In genomic region chr3:182947892-182948291, GRCh38 we compare ENCODE assay signal across 11 cellular contexts. TPM values are rescaled to one million over a fixed set of nuclear protein-coding genes. Genes with fewer than 3 reads are reported as not detected.
DNase-seq lines count a peak whose midpoint lies in the region; ATAC-seq, FAIRE-seq and TF ChIP-seq lines count a peak whose summit lies in the region.
"Had no signal": no experiment of that assay in that cellular context is flagged by ENCODE, and none has a peak within 500 bp of the region (broad histone marks: within the 10 kb centered on the region; RNA-seq: fewer than 3 reads in every experiment).

No MANE protein-coding gene starts in this region.

- peak; percentile 54 for ATAC-seq in activated naive CD8-positive, alpha-beta T cell treated with anti-CD3 and anti-CD28 coated beads, Interleukin-2, amount 10 ng/mL, durations not matched to agents 7 days and 5 days (ENCODE audit: low read depth)
- ATAC-seq in K562 (peak; percentile 94), Right ventricle myocardium inferior (no peak)

- H4K20me1 ChIP-seq in MM.1S (ENCODE audit: insufficient read depth, low read length) (no peaks in the 10 kb centered on the region), K562 (replicated peaks; ENCODE audit: control insufficient read depth, insufficient read depth, low read length) (no peaks in the 10 kb centered on the region), hepatocyte (ENCODE audit: insufficient read depth, poor library complexity, severe bottlenecking) (no peaks in the 10 kb centered on the region)

- no peak overlapping the region for H3K4me3 Mint-ChIP-seq in activated naive CD8-positive, alpha-beta T cell treated with anti-CD3 and anti-CD28 coated beads, Interleukin-2, amount 10 ng/mL, durations not matched to agents 7 days and 5 days
- no peak overlapping the region for H3K4me3 Mint-ChIP-seq in activated naive CD8-positive, alpha-beta T cell treated with anti-CD3 and anti-CD28 coated beads for 36 hours

- no peaks in the 10 kb centered on the region for H3K27me3 ChIP-seq in MM.1S (replicated peaks; ENCODE audit: insufficient read depth, low read length)
- H3K27me3 ChIP-seq in K562 (ENCODE audit: control insufficient read depth in 2 of 2, insufficient read depth in 2 of 2, low read length in 2 of 2): no peaks in the 10 kb centered on the region
- H3K27me3 ChIP-seq in hepatocyte: no peaks in the 10 kb centered on the region

- no peak for TF ChIP-seq POLR2A in K562 (conservative IDR thresholded peaks at IDR 0.05)

- H3K9ac ChIP-seq in MM.1S (ENCODE audit: low read length) (no peak overlapping the region), K562 (ENCODE audit: insufficient read depth in 1 of 2, low read depth in 2 of 2, low read length in 2 of 2) (no peak overlapping the region)

- H3K27ac ChIP-seq in MM.1S (ENCODE audit: low read length): no peak overlapping the region
- peak overlapping the region; percentile 55; the same call in 2 of the 3 replicates for H3K27ac ChIP-seq in K562 (ENCODE audit: extremely low read depth, low read depth, low read length)
- H3K27ac ChIP-seq in hepatocyte: no peak overlapping the region

- no peaks in the 10 kb centered on the region for H3K79me2 ChIP-seq in MM.1S (ENCODE audit: low read length)
- no peaks in the 10 kb centered on the region for H3K79me2 ChIP-seq in K562 (ENCODE audit: control insufficient read depth, insufficient read depth, low read length)
- no peaks in the 10 kb centered on the region for H3K79me2 ChIP-seq in hepatocyte

- intact Hi-C loops in K562 (cut with micrococcal nuclease) (no loop called here), Right ventricle myocardium inferior (cut with DNase I) (no loop called here)

- in situ Hi-C loops in K562 (cut with MboI): no loop called here

- H3K27me3 Mint-ChIP-seq in activated naive CD8-positive, alpha-beta T cell treated with anti-CD3 and anti-CD28 coated beads, Interleukin-2, amount 10 ng/mL, durations not matched to agents 7 days and 5 days: no peaks in the 10 kb centered on the region
- H3K27me3 Mint-ChIP-seq in activated naive CD8-positive, alpha-beta T cell treated with anti-CD3 and anti-CD28 coated beads for 36 hours: no peaks in the 10 kb centered on the region

- H2AFZ ChIP-seq in MM.1S (ENCODE audit: low read length) (no peak overlapping the region), K562 (ENCODE audit: low read depth, low read length) (peak overlapping the region; percentile 35; the same call in 1 of the 2 replicates), hepatocyte (no peak overlapping the region)

- no peaks in the 10 kb centered on the region for H3K9me1 ChIP-seq in K562 (ENCODE audit: control insufficient read depth, insufficient read depth, low read length)

- TF ChIP-seq RAD21 in K562 (CRISPR knock-in tag; conservative IDR thresholded peaks at IDR 0.05 in 1 of 2, IDR thresholded peaks at IDR 0.05 in 1 of 2): peak in 1 of 2 experiments; percentile 34; a peak in 3 of 4 replicates

- H3K27ac Mint-ChIP-seq in activated naive CD8-positive, alpha-beta T cell treated with anti-CD3 and anti-CD28 coated beads, Interleukin-2, amount 10 ng/mL, durations not matched to agents 7 days and 5 days: no peak overlapping the region
- H3K27ac Mint-ChIP-seq in activated naive CD8-positive, alpha-beta T cell treated with anti-CD3 and anti-CD28 coated beads for 36 hours: no peak overlapping the region

- H3K36me3 Mint-ChIP-seq in activated naive CD8-positive, alpha-beta T cell treated with anti-CD3 and anti-CD28 coated beads, Interleukin-2, amount 10 ng/mL, durations not matched to agents 7 days and 5 days: peaks cover 37% of the 10 kb centered on the region
- H3K36me3 Mint-ChIP-seq in activated naive CD8-positive, alpha-beta T cell treated with anti-CD3 and anti-CD28 coated beads for 36 hours: peaks cover 20% of the 10 kb centered on the region

- no peaks in the 10 kb centered on the region for H3K9me2 ChIP-seq in MM.1S (replicated peaks; ENCODE audit: insufficient read depth, low read length)
- H3K9me2 ChIP-seq in hepatocyte (replicated peaks; ENCODE audit: insufficient read depth): no peaks in the 10 kb centered on the region

- TF ChIP-seq CTCF in MM.1S (IDR thresholded peaks at IDR 0.05; ENCODE audit: low read length) (peak; percentile 31), K562 (IDR thresholded peaks at IDR 0.05 in 2 of 3, conservative IDR thresholded peaks at IDR 0.05 in 1 of 3; ENCODE audit: insufficient read depth in 2 of 3, low read depth in 1 of 3, low read length in 3 of 3) (peak; percentile 34 to 75 (median 53); a peak in 4 of 6 replicates), hepatocyte (IDR thresholded peaks at IDR 0.05; ENCODE audit: poor library complexity) (no peak)

- TF ChIP-seq EP300 in K562 (IDR thresholded peaks at IDR 0.05; ENCODE audit: low read length): no peak

- H3K9me3 ChIP-seq in MM.1S (replicated peaks; ENCODE audit: insufficient read depth, low read length) (no peaks in the 10 kb centered on the region), K562 (replicated peaks; ENCODE audit: control insufficient read depth, insufficient read depth, low read depth, low read length) (no peaks in the 10 kb centered on the region), hepatocyte (ENCODE audit: low read depth) (no peaks in the 10 kb centered on the region)

- H3F3A ChIP-seq in MM.1S (ENCODE audit: insufficient read depth, low read length): no peaks in the 10 kb centered on the region

- no peak for DNase-seq in activated naive CD8-positive, alpha-beta T cell treated with anti-CD3 and anti-CD28 coated beads, Interleukin-2, amount 10 ng/mL, durations not matched to agents 7 days and 5 days
- DNase-seq in activated naive CD8-positive, alpha-beta T cell treated with anti-CD3 and anti-CD28 coated beads for 36 hours: no peak
- DNase-seq in MM.1S (peak; percentile 21), K562 (ENCODE audit: extremely low read depth in 1 of 4, low spot score in 3 of 4) (peak; percentile 24 to 51 (median 36)), NK-92 (lab: John Stamatoyannopoulos, UW; ENCODE audit: unreplicated experiment) (no peak), hepatocyte (ENCODE audit: low spot score) (no peak), Right ventricle myocardium inferior (ENCODE audit: missing footprints) (no peak)
- no peak for DNase-seq in activated CD4-positive, CD25-positive, alpha-beta regulatory T cell (lab: John Stamatoyannopoulos, UW)
- DNase-seq: activated T-cell treated with anti-CD3 and anti-CD28 coated beads, Interleukin-2, amount 50 U/mL, for 1 hour had no signal

- peak; percentile 58 for FAIRE-seq in K562 (lab: Jason Lieb, UNC)
- FAIRE-seq: GM19239, TTC549 had no signal

- H3K4me1 ChIP-seq in MM.1S (ENCODE audit: low read length) (no peaks in the 10 kb centered on the region), K562 (replicated peaks in 1 of 2; ENCODE audit: control insufficient read depth in 2 of 2, insufficient read depth in 2 of 2, low read length in 2 of 2) (no peaks in the 10 kb centered on the region; a peak in 2 of 5 replicates), hepatocyte (ENCODE audit: insufficient read depth) (no peaks in the 10 kb centered on the region)

- peaks cover 2% of the 10 kb centered on the region for H3K4me1 Mint-ChIP-seq in activated naive CD8-positive, alpha-beta T cell treated with anti-CD3 and anti-CD28 coated beads, Interleukin-2, amount 10 ng/mL, durations not matched to agents 7 days and 5 days
- H3K4me1 Mint-ChIP-seq in activated naive CD8-positive, alpha-beta T cell treated with anti-CD3 and anti-CD28 coated beads for 36 hours: no peaks in the 10 kb centered on the region

- H3K9me3 Mint-ChIP-seq in activated naive CD8-positive, alpha-beta T cell treated with anti-CD3 and anti-CD28 coated beads, Interleukin-2, amount 10 ng/mL, durations not matched to agents 7 days and 5 days: no peaks in the 10 kb centered on the region
- H3K9me3 Mint-ChIP-seq in activated naive CD8-positive, alpha-beta T cell treated with anti-CD3 and anti-CD28 coated beads for 36 hours: no peaks in the 10 kb centered on the region

- H3K4me2 ChIP-seq in MM.1S (ENCODE audit: low read depth, low read length): no peak overlapping the region
- no peak overlapping the region for H3K4me2 ChIP-seq in K562 (ENCODE audit: insufficient read depth, low read length)
- no peak overlapping the region for H3K4me2 ChIP-seq in hepatocyte

- CTCF ChIA-PET in K562 (lab: Yijun Ruan, JAX; ENCODE audit: low intra/inter-chr PET ratio): no interaction called here

- H3K4me3 ChIP-seq in MM.1S (ENCODE audit: low read length) (no peak overlapping the region), K562 (no peak overlapping the region), hepatocyte (no peak overlapping the region)

- POLR2A ChIA-PET in activated naive CD8-positive, alpha-beta T cell treated with anti-CD3 and anti-CD28 coated beads, Interleukin-2, amount 10 ng/mL, durations not matched to agents 7 days and 5 days (lab: Charles Lee): no interaction called here
- POLR2A ChIA-PET in K562 (lab: Yijun Ruan, JAX): interaction anchor here (0.5 to 1.3 kb wide), 3 partner anchors 12 to 102 kb away, joined by 3 read pairs; no protein-coding TSS in a partner anchor

- H3K36me3 ChIP-seq in MM.1S (replicated peaks; ENCODE audit: insufficient read depth, low read length): no peaks in the 10 kb centered on the region
- peaks cover 47% of the 10 kb centered on the region for H3K36me3 ChIP-seq in K562 (ENCODE audit: control insufficient read depth, insufficient read depth, low read length)
- no peaks in the 10 kb centered on the region for H3K36me3 ChIP-seq in hepatocyte (replicated peaks; ENCODE audit: insufficient read depth, low read depth)

- BruUV-seq in K562 (replicated peaks; lab: Mats Ljungman, UMichigan): no TSS peak

RNA-seq across cellular contexts. Expression of gene DCUN1D1, which starts 32.4 kb away (rescaled TPM):
- 10 to 100 TPM; 68.2 to 69.7 TPM for total RNA-seq in activated naive CD8-positive, alpha-beta T cell treated with anti-CD3 and anti-CD28 coated beads, Interleukin-2, amount 10 ng/mL, durations not matched to agents 7 days and 5 days
- total RNA-seq in activated naive CD8-positive, alpha-beta T cell treated with anti-CD3 and anti-CD28 coated beads for 36 hours: 10 to 100 TPM; 52.7 to 53.8 TPM
- total RNA-seq in K562 (2011; cell fraction: chromatin; rRNA removed; ENCODE audit: low replicate concordance): 8.7 and 44.1 TPM in 2 replicates
- 2.3 and 4.2 TPM in 2 replicates for total RNA-seq in K562 (2011; cell fraction: nucleolus; rRNA removed)
- total RNA-seq in K562 (2011; cell fraction: nucleoplasm; rRNA removed): 9.3 and 20.2 TPM in 2 replicates
- total RNA-seq in K562 (2014; rRNA removed) (11.4 and 24.7 TPM in 2 replicates), K562 (2014; rRNA removed; fragmentation: Illumina TruSeq; extraction: Trizol) (36.0 and 43.2 TPM in 2 replicates), K562 (2015; rRNA removed; fragmentation: Illumina TruSeq; extraction: Trizol) (25.1 and 28.2 TPM in 2 replicates), K562 (2021) (38.5 and 39.7 TPM in 2 replicates), hepatocyte (41.5 and 49.2 TPM in 2 replicates), Right ventricle myocardium inferior (36.9 TPM)
- polyA plus RNA-seq in K562 (2011; rRNA removed) (23.3 and 27.7 TPM in 2 replicates), K562 (2014; fragmentation: Illumina TruSeq; extraction: Trizol) (27.3 and 31.5 TPM in 2 replicates), K562 (2014; fragmentation: Nextera tagmentation; extraction: Ambion mirVana) (10 to 100 TPM; 24.9 to 46.8 TPM), K562 (2014; rRNA removed) (20.1 and 20.3 TPM in 2 replicates), hepatocyte (22.2 and 23.8 TPM in 2 replicates)
- polyA plus RNA-seq in K562 (2011; cell fraction: cytosol; rRNA removed): 1.8 and 5.1 TPM in 2 replicates
- polyA plus RNA-seq in K562 (2011; cell fraction: nucleus; rRNA removed): 5.1 and 9.7 TPM in 2 replicates
- polyA plus RNA-seq in K562 (2012): 16.6 and 23.8 TPM in 2 replicates
- polyA minus RNA-seq in K562 (2011; rRNA and poly(A)+ RNA removed): 78.5 and 91.3 TPM in 2 replicates
- polyA minus RNA-seq in K562 (2011; cell fraction: cytosol; rRNA and poly(A)+ RNA removed): 18.5 and 19.9 TPM in 2 replicates
- 7.5 and 12.6 TPM in 2 replicates for polyA minus RNA-seq in K562 (2011; cell fraction: nucleus; rRNA and poly(A)+ RNA removed)

Comparison
In these comparisons a context has a peak if more than half of its experiments do, and no peak if none do; other contexts are left out.
1. DNase-seq: peak in MM.1S (single experiment) and K562 (4 of 4); none in activated naive CD8-positive, alpha-beta T cell treated with anti-CD3 and anti-CD28 coated beads, Interleukin-2, amount 10 ng/mL, durations not matched to agents 7 days and 5 days (single experiment), activated naive CD8-positive, alpha-beta T cell treated with anti-CD3 and anti-CD28 coated beads for 36 hours (single experiment), NK-92 (single experiment), hepatocyte (single experiment), Right ventricle myocardium inferior (single experiment) and activated CD4-positive, CD25-positive, alpha-beta regulatory T cell (0 of 4).